Comparison of ENCODE assay signal across 20 cellular contexts in genomic region chrX:20285513-20285912, GRCh38. TPM values are rescaled to one million over a fixed set of nuclear protein-coding genes. Genes with fewer than 3 reads are reported as not detected.
DNase-seq lines count a peak whose midpoint lies in the region; ATAC-seq and TF ChIP-seq lines count a peak whose summit lies in the region.
"Had no signal": no experiment of that assay in that cellular context is flagged by ENCODE, and none has a peak within 500 bp of the region (broad histone marks: within the 10 kb centered on the region; RNA-seq: fewer than 3 reads in every experiment).

No MANE protein-coding gene starts in this region.

- H3K27me3 ChIP-seq in IMR-90 (ENCODE audit: control insufficient read depth, insufficient read depth, low read length) (0 out of 2 replicates have a peak, but pooled peaks cover 1% of the 10 kb centered on the region), osteoblast (ENCODE audit: insufficient read depth, low read length) (no peaks in the 10 kb centered on the region)
- no peaks in the 10 kb centered on the region for H3K27me3 ChIP-seq in CD4-positive, alpha-beta T cell (ENCODE audit: control insufficient read depth, insufficient read depth, low read length)

- H3K9me3 Mint-ChIP-seq in CD4-positive, alpha-beta T cell, result no peaks in the 10 kb centered on the region
- H3K9me3 Mint-ChIP-seq in activated CD4-positive, alpha-beta memory T cell treated with anti-CD3 and anti-CD28 coated beads, Interleukin-2, amount 10 ng/mL, durations not matched to agents 7 days and 5 days, result no peaks in the 10 kb centered on the region
- H3K9me3 Mint-ChIP-seq: GM23338 had no signal

- no peak overlapping the region for H3K4me2 ChIP-seq in IMR-90 (ENCODE audit: low read depth, low read length)
- no peak overlapping the region for H3K4me2 ChIP-seq in osteoblast (ENCODE audit: insufficient read depth, low read length)
- H3K4me2 ChIP-seq: GM23338 had no signal

- H2AK5ac ChIP-seq in IMR-90 (ENCODE audit: low read depth, low read length), result no peak overlapping the region

- no peaks in the 10 kb centered on the region for H3K36me3 ChIP-seq in IMR-90 (ENCODE audit: control insufficient read depth, insufficient read depth, low read length)
- no peaks in the 10 kb centered on the region for H3K36me3 ChIP-seq in osteoblast (ENCODE audit: insufficient read depth, low read length)

- no peak overlapping the region for H3K4ac ChIP-seq in IMR-90 (ENCODE audit: low read depth, low read length)

- H2BK20ac ChIP-seq in IMR-90 (ENCODE audit: low read depth, low read length), result no peak overlapping the region

- no peaks in the 10 kb centered on the region for H3K79me2 ChIP-seq in osteoblast (ENCODE audit: insufficient read depth, low read length)

- no peak overlapping the region for H2AK9ac ChIP-seq in IMR-90 (replicated peaks; ENCODE audit: low read depth, low read length, poor library complexity)

- H3K36me3 Mint-ChIP-seq in CD4-positive, alpha-beta T cell (ENCODE audit: low read depth), result no peaks in the 10 kb centered on the region
- H3K36me3 Mint-ChIP-seq in activated CD4-positive, alpha-beta memory T cell treated with anti-CD3 and anti-CD28 coated beads, Interleukin-2, amount 10 ng/mL, durations not matched to agents 7 days and 5 days (ENCODE audit: low read depth), result no peaks in the 10 kb centered on the region

- H3K9me3 ChIP-seq in IMR-90 (ENCODE audit: control insufficient read depth, insufficient read depth, low read length) (no peaks in the 10 kb centered on the region), osteoblast (ENCODE audit: low read depth, low read length) (no peaks in the 10 kb centered on the region)
- H3K9me3 ChIP-seq in CD4-positive, alpha-beta T cell (ENCODE audit: control insufficient read depth, low read length), result no peaks in the 10 kb centered on the region

- no peak overlapping the region for H3K4me3 Mint-ChIP-seq in CD4-positive, alpha-beta T cell
- no peak overlapping the region for H3K4me3 Mint-ChIP-seq in activated CD4-positive, alpha-beta memory T cell treated with anti-CD3 and anti-CD28 coated beads, Interleukin-2, amount 10 ng/mL, durations not matched to agents 7 days and 5 days
- H3K4me3 Mint-ChIP-seq: B cell, GM23338 had no signal

- in situ Hi-C loops in IMR-90 (cut with MboI; ENCODE audit: low sequenced_read_pairs), result no loop called here

- no peak overlapping the region for H4K91ac ChIP-seq in IMR-90 (ENCODE audit: insufficient read depth, low read depth, low read length)

- H3K27ac ChIP-seq in IMR-90 (ENCODE audit: insufficient read depth, low read length) (no peak overlapping the region), osteoblast (ENCODE audit: low read depth, low read length) (no peak overlapping the region)
- no peak overlapping the region for H3K27ac ChIP-seq in CD4-positive, alpha-beta T cell (ENCODE audit: low read depth, low read length)

- DNase-seq in AG10803 (ENCODE audit: low read depth) (peak; percentile 40), IMR-90 (peak; percentile 30), fibroblast of mammary gland (ENCODE audit: low read depth) (peak; percentile 49), osteoblast (ENCODE audit: insufficient read length, low spot score, missing footprints) (peak; percentile 37), NCI-H774 (lab: John Stamatoyannopoulos, UW) (no peak), pons (ENCODE audit: low spot score) (no peak)
- DNase-seq in CD4-positive, alpha-beta T cell, result no peak
- no peak for DNase-seq in activated CD4-positive, alpha-beta memory T cell treated with anti-CD3 and anti-CD28 coated beads, Interleukin-2, amount 10 ng/mL, durations not matched to agents 7 days and 5 days
- DNase-seq: ACHN; COR-L47; GDM1; NCI-H1105; NCI-H2081 treated with DMSO at 0.1 percent for 48 hours; NCI-H446 treated with DMSO at 0.1 percent for 48 hours; NK-92 treated with Interleukin-12 subunit alpha and Interleukin-12 subunit beta, amount 100 ng/mL, for 24 hours had no signal

- no peak overlapping the region for H3K9ac ChIP-seq in IMR-90 (ENCODE audit: low read depth, low read length)

- H3K14ac ChIP-seq in IMR-90 (replicated peaks; ENCODE audit: low read depth, low read length), result no peak overlapping the region

- no peaks in the 10 kb centered on the region for H3K4me1 Mint-ChIP-seq in CD4-positive, alpha-beta T cell (ENCODE audit: low read depth)
- H3K4me1 Mint-ChIP-seq in activated CD4-positive, alpha-beta memory T cell treated with anti-CD3 and anti-CD28 coated beads, Interleukin-2, amount 10 ng/mL, durations not matched to agents 7 days and 5 days, result no peaks in the 10 kb centered on the region
- H3K4me1 Mint-ChIP-seq: B cell, GM23338 had no signal

- H2AFZ ChIP-seq in IMR-90 (replicated peaks; ENCODE audit: low read length, poor library complexity), result no peak overlapping the region
- no peak overlapping the region for H2AFZ ChIP-seq in osteoblast (ENCODE audit: low read length)
- H2AFZ ChIP-seq: GM23338 had no signal

- H4K8ac ChIP-seq in IMR-90 (ENCODE audit: low read depth in 2 of 2, low read length in 2 of 2), result no peak overlapping the region

- H3K56ac ChIP-seq in IMR-90 (ENCODE audit: extremely low read depth, insufficient read depth, low read length), result no peak overlapping the region

- no peak overlapping the region for H2BK15ac ChIP-seq in IMR-90 (ENCODE audit: low read depth, low read length)

- no peaks in the 10 kb centered on the region for H3K79me1 ChIP-seq in IMR-90 (ENCODE audit: low read depth in 1 of 2, low read length in 2 of 2)

- H4K20me1 ChIP-seq in IMR-90 (ENCODE audit: insufficient read depth, low read length) (no peaks in the 10 kb centered on the region), osteoblast (ENCODE audit: insufficient read depth, low read length) (no peaks in the 10 kb centered on the region)

- H3K27ac Mint-ChIP-seq in CD4-positive, alpha-beta T cell, result no peak overlapping the region
- no peak overlapping the region for H3K27ac Mint-ChIP-seq in activated CD4-positive, alpha-beta memory T cell treated with anti-CD3 and anti-CD28 coated beads, Interleukin-2, amount 10 ng/mL, durations not matched to agents 7 days and 5 days
- H3K27ac Mint-ChIP-seq: B cell, GM23338 had no signal

- H3K9me1 ChIP-seq in IMR-90 (ENCODE audit: insufficient read depth, low read length), result no peaks in the 10 kb centered on the region

- POLR2A ChIA-PET in IMR-90 (lab: Charles Lee; ENCODE audit: unreplicated experiment), result no interaction called here
- POLR2A ChIA-PET in CD4-positive, alpha-beta T cell (lab: Charles Lee), result no interaction called here
- POLR2A ChIA-PET in activated CD4-positive, alpha-beta memory T cell treated with anti-CD3 and anti-CD28 coated beads, Interleukin-2, amount 10 ng/mL, durations not matched to agents 7 days and 5 days (lab: Charles Lee), result no interaction called here

- no peak for ATAC-seq in IMR-90 (ENCODE audit: low read depth)
- no peak for ATAC-seq in CD4-positive, alpha-beta T cell (ENCODE audit: poor library complexity)
- ATAC-seq: GM23338, HCT116, K562, Right ventricle myocardium inferior had no signal

- H3K4me3 ChIP-seq in AG10803 (ENCODE audit: low read length), result no peak overlapping the region
- H3K4me3 ChIP-seq in IMR-90 (ENCODE audit: insufficient read depth, low read depth, low read length), result no peak overlapping the region
- no peak overlapping the region for H3K4me3 ChIP-seq in fibroblast of mammary gland (ENCODE audit: control insufficient read depth, low read depth, low read length)
- H3K4me3 ChIP-seq in osteoblast (ENCODE audit: insufficient read depth, low read length), result no peak overlapping the region
- H3K4me3 ChIP-seq: GM23338, K562 had no signal

- intact Hi-C loops in IMR-90 (cut with micrococcal nuclease), result no loop called here
- intact Hi-C loops in CD4-positive, alpha-beta T cell (cut with DNase I, micrococcal nuclease), result no loop called here

- H2BK5ac ChIP-seq in IMR-90 (ENCODE audit: low read depth, low read length, poor library complexity, severe bottlenecking), result no peak overlapping the region

- BruUV-seq in IMR-90 (replicated peaks; lab: Mats Ljungman, UMichigan), result no TSS peak

- H3K4me1 ChIP-seq in IMR-90 (ENCODE audit: control insufficient read depth, insufficient read depth, low read length), result no peaks in the 10 kb centered on the region
- H3K4me1 ChIP-seq in osteoblast (ENCODE audit: insufficient read depth, low read length), result no peaks in the 10 kb centered on the region

- TF ChIP-seq CTCF in AG10803 (conservative IDR thresholded peaks at IDR 0.05; ENCODE audit: low read length), result no peak
- TF ChIP-seq CTCF in IMR-90 (conservative IDR thresholded peaks at IDR 0.05; ENCODE audit: low read depth, low read length), result no peak
- no peak for TF ChIP-seq CTCF in fibroblast of mammary gland (conservative IDR thresholded peaks at IDR 0.05; ENCODE audit: control insufficient read depth, insufficient read depth, low read depth, low read length)
- no peak for TF ChIP-seq CTCF in osteoblast (IDR thresholded peaks at IDR 0.05; ENCODE audit: extremely low read depth, low read depth, low read length)
- TF ChIP-seq CTCF in CD4-positive, alpha-beta T cell (IDR thresholded peaks at IDR 0.05), result no peak

- no peak overlapping the region for H4K5ac ChIP-seq in IMR-90 (ENCODE audit: low read depth, low read length)

- TF ChIP-seq POLR2A in IMR-90 (IDR thresholded peaks at IDR 0.05; ENCODE audit: low read depth, low read length), result no peak

- no peaks in the 10 kb centered on the region for H3K27me3 Mint-ChIP-seq in CD4-positive, alpha-beta T cell
- no peaks in the 10 kb centered on the region for H3K27me3 Mint-ChIP-seq in activated CD4-positive, alpha-beta memory T cell treated with anti-CD3 and anti-CD28 coated beads, Interleukin-2, amount 10 ng/mL, durations not matched to agents 7 days and 5 days

- H3K23ac ChIP-seq in IMR-90 (ENCODE audit: low read depth, low read length), result no peak overlapping the region

- dilution Hi-C loops in IMR-90 (cut with HindIII; ENCODE audit: low sequenced_read_pairs, unreplicated experiment), result no loop called here

- H3K18ac ChIP-seq in IMR-90 (ENCODE audit: low read depth, low read length), result no peak overlapping the region

- TF ChIP-seq RAD21 in IMR-90 (IDR thresholded peaks at IDR 0.05; ENCODE audit: low read length), result no peak

- H2BK120ac ChIP-seq in IMR-90 (ENCODE audit: low read depth, low read length), result no peak overlapping the region

- WGBS in IMR-90 (ENCODE audit: extremely low coverage in 2 of 2, insufficient read length in 1 of 2), 2 experiments, result no CpG with 5 or more reads among the region's 2 CpGs

- CTCF ChIA-PET in IMR-90 (lab: Yijun Ruan, JAX), result no interaction called here
- CTCF ChIA-PET in CD4-positive, alpha-beta T cell (lab: Charles Lee), result no interaction called here
- CTCF ChIA-PET in activated CD4-positive, alpha-beta memory T cell treated with anti-CD3 and anti-CD28 coated beads, Interleukin-2, amount 10 ng/mL, durations not matched to agents 7 days and 5 days (lab: Charles Lee), result no interaction called here

TF ChIP-seq in IMR-90, 13 proteins besides CTCF, POLR2A, EP300 and RAD21 (continues in another document):
- no peak for TF ChIP-seq BHLHE40 (IDR thresholded peaks at IDR 0.05; ENCODE audit: low read depth, low read length)

RNA-seq across cellular contexts. Expression of gene RPS6KA3, which starts 18.8 kb away (rescaled TPM):
- total RNA-seq in IMR-90 (2012; rRNA removed), result 43.9 and 51.1 TPM in 2 replicates
- polyA plus RNA-seq in IMR-90 (2012; rRNA removed), result 17.2 and 20.8 TPM in 2 replicates
- polyA plus RNA-seq in IMR-90 (2012; cell fraction: cytosol; rRNA removed), result 4.6 and 6.2 TPM in 2 replicates
- 2.7 and 16.8 TPM in 2 replicates for polyA plus RNA-seq in IMR-90 (2012; cell fraction: nucleus; rRNA removed; ENCODE audit: low replicate concordance)
- 45.4 and 54.6 TPM in 2 replicates for total RNA-seq in osteoblast
- total RNA-seq in CD4-positive, alpha-beta T cell, result 10 to 100 TPM; 39.6 to 39.7 TPM
- total RNA-seq in activated CD4-positive, alpha-beta memory T cell treated with anti-CD3 and anti-CD28 coated beads, Interleukin-2, amount 10 ng/mL, durations not matched to agents 7 days and 5 days, result 10 to 100 TPM; 76.6 to 78.0 TPM

Comparison
In these comparisons a context has a peak if more than half of its experiments do, and no peak if none do; other contexts are left out.
1. DNase-seq: peak in AG10803 (single experiment), IMR-90 (single experiment), fibroblast of mammary gland (single experiment) and osteoblast (single experiment); none in NCI-H774 (single experiment), CD4-positive, alpha-beta T cell (0 of 10), activated CD4-positive, alpha-beta memory T cell treated with anti-CD3 and anti-CD28 coated beads, Interleukin-2, amount 10 ng/mL, durations not matched to agents 7 days and 5 days (single experiment) and pons (single experiment).